15 cellular contexts compared by ENCODE assay signal in genomic region chr2:200051621-200051945, GRCh38.
"Had no signal": no experiment of that assay in that cellular context is flagged by ENCODE, and none has a peak within 500 bp of the region (broad histone marks: within the 10 kb centered on the region; RNA-seq: fewer than 3 reads in every experiment).

No MANE protein-coding gene starts in this region.

- H3K4me2 ChIP-seq: hepatocyte had no signal

- DNase-seq: activated CD4-positive, alpha-beta memory T cell treated with anti-CD3 and anti-CD28 coated beads, Interleukin-2, amount 10 ng/mL, durations not matched to agents 7 days and 5 days; activated CD4-positive, alpha-beta T cell treated with anti-CD3 and anti-CD28 coated beads for 36 hours; activated gamma-delta T cell treated with Interleukin-2 at 50 U/mL for 16 hours; activated T-cell treated with anti-CD3 and anti-CD28 coated beads, Interleukin-2, amount 50 U/mL, for 72 hours; effector memory CD4-positive, alpha-beta T cell; lower lobe of right lung; naive thymus-derived CD4-positive, alpha-beta T cell; stimulated activated CD4-positive, alpha-beta T cell treated with anti-CD3 and anti-CD28 coated beads, Interleukin-12 subunit alpha, Interleukin-12 subunit beta, amount 100 ng/mL, for 4 hours; stimulated activated naive CD4-positive, alpha-beta T cell; T-helper 9 cell had no signal

- H3K27me3 Mint-ChIP-seq: progenitor cell of endocrine pancreas, type B pancreatic cell had no signal

- H3K9me3 ChIP-seq: lower lobe of right lung, right lobe of liver, suprapubic skin had no signal

- ATAC-seq: activated CD4-positive, alpha-beta T cell treated with anti-CD3 and anti-CD28 coated beads for 36 hours; activated T-cell treated with anti-CD3 and anti-CD28 coated beads, Interleukin-2, amount 50 U/mL, for 72 hours; lower lobe of right lung; naive thymus-derived CD4-positive, alpha-beta T cell had no signal

- H3K27ac Mint-ChIP-seq: activated CD4-positive, alpha-beta memory T cell treated with anti-CD3 and anti-CD28 coated beads, Interleukin-2, amount 10 ng/mL, durations not matched to agents 7 days and 5 days; activated CD4-positive, alpha-beta T cell treated with anti-CD3 and anti-CD28 coated beads for 36 hours; activated T-cell treated with anti-CD3 and anti-CD28 coated beads, Interleukin-2, amount 50 U/mL, for 72 hours; naive thymus-derived CD4-positive, alpha-beta T cell; progenitor cell of endocrine pancreas; type B pancreatic cell had no signal

- H3K36me3 Mint-ChIP-seq: type B pancreatic cell had no signal

- H3K27ac ChIP-seq: hepatocyte, lower lobe of right lung, suprapubic skin had no signal

- H3K36me3 ChIP-seq: lower lobe of right lung, right lobe of liver, suprapubic skin had no signal

- H3K4me3 Mint-ChIP-seq: activated CD4-positive, alpha-beta memory T cell treated with anti-CD3 and anti-CD28 coated beads, Interleukin-2, amount 10 ng/mL, durations not matched to agents 7 days and 5 days; activated CD4-positive, alpha-beta T cell treated with anti-CD3 and anti-CD28 coated beads for 36 hours; activated T-cell treated with anti-CD3 and anti-CD28 coated beads, Interleukin-2, amount 50 U/mL, for 72 hours; naive thymus-derived CD4-positive, alpha-beta T cell had no signal

- H3K4me1 ChIP-seq: lower lobe of right lung, suprapubic skin had no signal

- H3K4me3 ChIP-seq: hepatocyte, lower lobe of right lung, suprapubic skin had no signal

- H3K79me2 ChIP-seq: hepatocyte had no signal

- H3K4me1 Mint-ChIP-seq: activated CD4-positive, alpha-beta memory T cell treated with anti-CD3 and anti-CD28 coated beads, Interleukin-2, amount 10 ng/mL, durations not matched to agents 7 days and 5 days; activated CD4-positive, alpha-beta T cell treated with anti-CD3 and anti-CD28 coated beads for 36 hours; naive thymus-derived CD4-positive, alpha-beta T cell had no signal

- H3K27me3 ChIP-seq: hepatocyte, right lobe of liver had no signal
